ENCODE assay signal across 21 cellular contexts in genomic region chr21:45124596-45124995, GRCh38.
"Had no signal": no experiment of that assay in that cellular context is flagged by ENCODE, and none has a peak within 500 bp of the region (broad histone marks: within the 10 kb centered on the region; RNA-seq: fewer than 3 reads in every experiment).

No MANE protein-coding gene starts in this region.

- H3K36me3 ChIP-seq: vagina had no signal

- DNase-seq: activated CD4-positive, alpha-beta T cell treated with anti-CD3 and anti-CD28 coated beads for 1 hour; activated naive CD4-positive, alpha-beta T cell treated with anti-CD3 and anti-CD28 coated beads, Interleukin-2, amount 10 ng/mL, durations not matched to agents 7 days and 5 days; activated T-cell treated with anti-CD3 and anti-CD28 coated beads, Interleukin-2, amount 50 U/mL, for 1 hour; amygdala; cortex of kidney; heart left ventricle; left ventricle myocardium superior; mesenchymal stem cell; nephron progenitor cell; nucleus accumbens; right cardiac atrium; stimulated activated CD4-positive, alpha-beta T cell treated with anti-CD3 and anti-CD28 coated beads, Interleukin-1b, Interleukin-23, amount 100 ng/mL, for 48 hours; stimulated activated naive CD4-positive, alpha-beta T cell; testis had no signal

- H3K27ac ChIP-seq: epithelial cell of prostate, parathyroid adenoma, skin epidermis, testis, vagina had no signal

- H3K27ac Mint-ChIP-seq: activated naive CD4-positive, alpha-beta T cell treated with anti-CD3 and anti-CD28 coated beads, Interleukin-2, amount 10 ng/mL, durations not matched to agents 7 days and 5 days; nephron progenitor cell; T-helper 1 cell treated with Interleukin-12 subunit alpha and Interleukin-12 subunit beta and Interleukin-4 antibody, amounts not matched to agents 30 μg/mL and 1 μg/mL, for 36 hours; type B pancreatic cell had no signal

- ATAC-seq: gastroesophageal sphincter, heart left ventricle, left ventricle myocardium superior, right cardiac atrium had no signal

- H3K27me3 ChIP-seq: gastroesophageal sphincter, heart left ventricle, testis, vagina had no signal

- H3K9ac ChIP-seq: parathyroid adenoma had no signal

- H3K4me1 ChIP-seq: parathyroid adenoma had no signal

- H3K9me3 ChIP-seq: gastroesophageal sphincter, heart left ventricle, testis, vagina had no signal

- H3K27me3 Mint-ChIP-seq: activated naive CD4-positive, alpha-beta T cell treated with anti-CD3 and anti-CD28 coated beads, Interleukin-2, amount 10 ng/mL, durations not matched to agents 7 days and 5 days; type B pancreatic cell had no signal

- H3K4me3 Mint-ChIP-seq: activated naive CD4-positive, alpha-beta T cell treated with anti-CD3 and anti-CD28 coated beads, Interleukin-2, amount 10 ng/mL, durations not matched to agents 7 days and 5 days; nephron progenitor cell; T-helper 1 cell treated with Interleukin-12 subunit alpha and Interleukin-12 subunit beta and Interleukin-4 antibody, amounts not matched to agents 30 μg/mL and 1 μg/mL, for 36 hours; type B pancreatic cell had no signal

- H3K36me3 Mint-ChIP-seq: type B pancreatic cell had no signal

- H3K4me3 ChIP-seq: gastroesophageal sphincter, heart left ventricle, skin epidermis, testis, vagina had no signal

- H3K9me3 Mint-ChIP-seq: activated naive CD4-positive, alpha-beta T cell treated with anti-CD3 and anti-CD28 coated beads, Interleukin-2, amount 10 ng/mL, durations not matched to agents 7 days and 5 days; nephron progenitor cell; T-helper 1 cell treated with Interleukin-12 subunit alpha and Interleukin-12 subunit beta and Interleukin-4 antibody, amounts not matched to agents 30 μg/mL and 1 μg/mL, for 36 hours; type B pancreatic cell had no signal
